11 cellular contexts compared by ENCODE assay signal in genomic region chr10:87740232-87740631, GRCh38.
DNase-seq lines count a peak whose midpoint lies in the region; ATAC-seq and TF ChIP-seq lines count a peak whose summit lies in the region.
"Had no signal": no experiment of that assay in that cellular context is flagged by ENCODE, and none has a peak within 500 bp of the region (broad histone marks: within the 10 kb centered on the region; RNA-seq: fewer than 3 reads in every experiment).

No MANE protein-coding gene starts in this region.

- TF ChIP-seq CTCF in omental fat pad (IDR thresholded peaks at IDR 0.05), result no peak

- H3K4me1 Mint-ChIP-seq in activated T-cell treated with anti-CD3 and anti-CD28 coated beads, Interleukin-2, amount 50 U/mL, for 72 hours (ENCODE audit: low read depth), result no peaks in the 10 kb centered on the region
- H3K4me1 Mint-ChIP-seq: activated B cell treated with CpG ODN at 0.5 μM for 24 hours had no signal

- no peaks in the 10 kb centered on the region for H3K36me3 Mint-ChIP-seq in activated T-cell treated with anti-CD3 and anti-CD28 coated beads, Interleukin-2, amount 50 U/mL, for 72 hours (ENCODE audit: insufficient read depth in 2 of 2)

- ATAC-seq in omental fat pad (ENCODE audit: low FRiP score), result peak; percentile 78
- no peak for ATAC-seq in GM19328 (IDR thresholded peaks at IDR 0.05; ENCODE audit: unreplicated experiment)
- no peak for ATAC-seq in activated T-cell treated with anti-CD3 and anti-CD28 coated beads, Interleukin-2, amount 50 U/mL, for 72 hours (replicated peaks in 1 of 2)

- peaks cover 18% of the 10 kb centered on the region for H3K27me3 Mint-ChIP-seq in activated T-cell treated with anti-CD3 and anti-CD28 coated beads, Interleukin-2, amount 50 U/mL, for 72 hours (ENCODE audit: low read depth)

- no peaks in the 10 kb centered on the region for H3K9me3 Mint-ChIP-seq in activated T-cell treated with anti-CD3 and anti-CD28 coated beads, Interleukin-2, amount 50 U/mL, for 72 hours
- H3K9me3 Mint-ChIP-seq: activated B cell treated with CpG ODN at 0.5 μM for 24 hours had no signal

- H3K4me3 Mint-ChIP-seq in activated T-cell treated with anti-CD3 and anti-CD28 coated beads, Interleukin-2, amount 50 U/mL, for 72 hours, result no peak overlapping the region
- H3K4me3 Mint-ChIP-seq: activated B cell treated with CpG ODN at 0.5 μM for 24 hours had no signal

- DNase-seq in EL (peak; percentile 73), NOMO-1 treated with dmso at 0.1 percent for 144 hours (lab: John Stamatoyannopoulos, UW; ENCODE audit: unreplicated experiment) (peak; percentile 54), fibroblast of gingiva (ENCODE audit: low read depth) (peak; percentile 87), omental fat pad (ENCODE audit: low spot score) (no peak), epidermal melanocyte (ENCODE audit: insufficient read length, low spot score) (no peak), NCI-H2029 treated with DMSO at 0.1 percent for 48 hours (lab: John Stamatoyannopoulos, UW) (no peak)
- DNase-seq in activated T-cell treated with anti-CD3 and anti-CD28 coated beads, Interleukin-2, amount 50 U/mL, for 72 hours, result no peak
- DNase-seq: activated B cell treated with CpG ODN at 0.5 μM for 24 hours; stimulated activated CD4-positive, alpha-beta T cell treated with anti-CD3 and anti-CD28 coated beads, Interleukin-4, amount 100 ng/mL, for 1 hour; stomach had no signal

- no peak overlapping the region for H3K27ac Mint-ChIP-seq in activated T-cell treated with anti-CD3 and anti-CD28 coated beads, Interleukin-2, amount 50 U/mL, for 72 hours
- H3K27ac Mint-ChIP-seq: activated B cell treated with CpG ODN at 0.5 μM for 24 hours had no signal

Comparison
In these comparisons a context has a peak if more than half of its experiments do, and no peak if none do; other contexts are left out.
1. DNase-seq: peak in EL (single experiment), NOMO-1 treated with dmso at 0.1 percent for 144 hours (single experiment) and fibroblast of gingiva (single experiment); none in omental fat pad (single experiment), epidermal melanocyte (single experiment), activated T-cell treated with anti-CD3 and anti-CD28 coated beads, Interleukin-2, amount 50 U/mL, for 72 hours (0 of 2) and NCI-H2029 treated with DMSO at 0.1 percent for 48 hours (single experiment).